In the genomic region with DNA sequence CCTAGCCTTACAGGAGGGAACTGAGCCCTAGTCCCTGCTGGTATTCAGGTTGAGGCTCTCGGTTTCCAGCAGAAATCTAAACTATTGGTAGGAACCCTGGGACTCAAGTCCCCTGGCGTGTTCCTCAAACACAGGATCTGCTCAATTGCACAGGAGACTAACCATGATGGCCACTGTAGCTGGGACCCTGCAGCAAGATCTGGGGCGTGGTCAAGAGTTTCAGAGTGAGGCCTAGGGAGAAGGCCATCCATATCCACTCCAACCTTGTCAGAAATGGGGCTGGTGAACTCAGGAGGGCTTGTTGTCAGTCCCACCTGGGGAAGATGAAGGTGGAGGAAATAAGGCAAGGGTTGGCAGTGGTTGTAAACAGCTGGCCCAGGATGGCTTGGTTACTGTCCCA, we compare ENCODE assay signal across 21 cellular contexts. TPM values are rescaled to one million over a fixed set of nuclear protein-coding genes. Genes with fewer than 3 reads are reported as not detected.
A peak's percentile ranks its signal among the peaks of the same experiment; 100 is the strongest.
DNase-seq lines count a peak whose midpoint lies in the region; ATAC-seq, FAIRE-seq and TF ChIP-seq lines count a peak whose summit lies in the region.
"Had no signal": no experiment of that assay in that cellular context is flagged by ENCODE, and none has a peak within 500 bp of the region (broad histone marks: within the 10 kb centered on the region; RNA-seq: fewer than 3 reads in every experiment).

No MANE protein-coding gene starts in this region.

- intact Hi-C loops in esophagus muscularis mucosa (cut with DNase I), result no loop called here

- peak; percentile 33 for ATAC-seq in stimulated activated effector memory CD8-positive, alpha-beta T cell treated with anti-CD3 and anti-CD28 coated beads, Interleukin-12 subunit alpha, Interleukin-12 subunit beta, amount 100 ng/mL, for 72 hours
- ATAC-seq: A549; CD8-positive, alpha-beta T cell had no signal

- no peaks in the 10 kb centered on the region for H3K9me3 ChIP-seq in esophagus muscularis mucosa
- H3K9me3 ChIP-seq: A549, Caco-2 had no signal

- H3K36me3 Mint-ChIP-seq in stimulated activated effector memory CD8-positive, alpha-beta T cell treated with anti-CD3 and anti-CD28 coated beads, Interleukin-12 subunit alpha, Interleukin-12 subunit beta, amount 100 ng/mL, for 72 hours, result no peaks in the 10 kb centered on the region
- H3K36me3 Mint-ChIP-seq: CD8-positive, alpha-beta T cell had no signal

- no peak overlapping the region for H3K4me3 Mint-ChIP-seq in stimulated activated effector memory CD8-positive, alpha-beta T cell treated with anti-CD3 and anti-CD28 coated beads, Interleukin-12 subunit alpha, Interleukin-12 subunit beta, amount 100 ng/mL, for 72 hours
- H3K4me3 Mint-ChIP-seq: B cell; CD4-positive, alpha-beta T cell; CD8-positive, alpha-beta T cell had no signal

- no peaks in the 10 kb centered on the region for H3K27me3 ChIP-seq in bronchial epithelial cell (ENCODE audit: control insufficient read depth, insufficient read depth, low read length)
- peaks cover 0 to 19% (median 0%) of the 10 kb centered on the region in 4 donors for H3K27me3 ChIP-seq in esophagus muscularis mucosa
- H3K27me3 ChIP-seq: BLaER1 treated with 17β-estradiol and CSF1 and Interleukin-3, amounts not matched to agents 10 nM and 100 nM had no signal

- DNase-seq in bronchial epithelial cell (ENCODE audit: low read depth), result no peak
- DNase-seq in esophagus muscularis mucosa (ENCODE audit: extremely low spot score), result peak; percentile 91
- no peak for DNase-seq in stimulated activated effector memory CD8-positive, alpha-beta T cell treated with anti-CD3 and anti-CD28 coated beads, Interleukin-12 subunit alpha, Interleukin-12 subunit beta, amount 100 ng/mL, for 72 hours (ENCODE audit: low spot score in 2 of 2)
- no peak for DNase-seq in iPS-NIHi7 (ENCODE audit: extremely low spot score)
- DNase-seq in substantia nigra (lab: John Stamatoyannopoulos, UW), result no peak
- DNase-seq: AML-193; Caco-2; Calu3; CD4-positive, alpha-beta T cell; CD8-positive, alpha-beta T cell; DMS79 treated with DMSO at 0.1 percent for 48 hours; GF-D8 had no signal

- peak; percentile 28 for FAIRE-seq in bronchial epithelial cell (lab: Jason Lieb, UNC)
- FAIRE-seq: A549, D721Med, G401.6, GM12891, GM19239 had no signal

- 88% methylated on average over 3 of the region's 3 CpGs for WGBS in esophagus muscularis mucosa

- TF ChIP-seq CTCF in bronchial epithelial cell (IDR thresholded peaks at IDR 0.05; ENCODE audit: insufficient read depth, low read length, severe bottlenecking), result no peak
- no peak for TF ChIP-seq CTCF in esophagus muscularis mucosa (IDR thresholded peaks at IDR 0.05)

- no peak overlapping the region for H3K27ac Mint-ChIP-seq in stimulated activated effector memory CD8-positive, alpha-beta T cell treated with anti-CD3 and anti-CD28 coated beads, Interleukin-12 subunit alpha, Interleukin-12 subunit beta, amount 100 ng/mL, for 72 hours
- H3K27ac Mint-ChIP-seq: B cell; CD4-positive, alpha-beta T cell; CD8-positive, alpha-beta T cell had no signal

- no peak overlapping the region for H3K27ac ChIP-seq in esophagus muscularis mucosa (replicated peaks in 1 of 4)
- H3K27ac ChIP-seq in substantia nigra (ENCODE audit: low read depth, low read length, poor library complexity, severe bottlenecking), result no peak overlapping the region
- H3K27ac ChIP-seq: 22Rv1; A549; BLaER1 treated with 17β-estradiol and CSF1 and Interleukin-3, amounts not matched to agents 10 nM and 100 nM; C4-2B had no signal

- no peaks in the 10 kb centered on the region for H3K36me3 ChIP-seq in bronchial epithelial cell (ENCODE audit: control insufficient read depth, insufficient read depth, low read length)
- no peaks in the 10 kb centered on the region for H3K36me3 ChIP-seq in esophagus muscularis mucosa
- H3K36me3 ChIP-seq: BLaER1 treated with 17β-estradiol and CSF1 and Interleukin-3, amounts not matched to agents 10 nM and 100 nM had no signal

- TF ChIP-seq EP300 in esophagus muscularis mucosa (IDR thresholded peaks at IDR 0.05), result no peak

- TF ChIP-seq POLR2A in esophagus muscularis mucosa (IDR thresholded peaks at IDR 0.05; ENCODE audit: low read depth), result no peak

- no peak overlapping the region for H3K4me3 ChIP-seq in bronchial epithelial cell (ENCODE audit: low read depth, low read length)
- no peak overlapping the region for H3K4me3 ChIP-seq in esophagus muscularis mucosa
- H3K4me3 ChIP-seq: A549; BLaER1 treated with 17β-estradiol and CSF1 and Interleukin-3, amounts not matched to agents 10 nM and 100 nM had no signal

- H3K4me1 ChIP-seq in esophagus muscularis mucosa, result no peaks in the 10 kb centered on the region
- H3K4me1 ChIP-seq: A549; BLaER1 treated with 17β-estradiol and CSF1 and Interleukin-3, amounts not matched to agents 10 nM and 100 nM; Caco-2 had no signal

- no peaks in the 10 kb centered on the region for H3K9me3 Mint-ChIP-seq in stimulated activated effector memory CD8-positive, alpha-beta T cell treated with anti-CD3 and anti-CD28 coated beads, Interleukin-12 subunit alpha, Interleukin-12 subunit beta, amount 100 ng/mL, for 72 hours
- H3K9me3 Mint-ChIP-seq: CD4-positive, alpha-beta T cell; CD8-positive, alpha-beta T cell had no signal

- H3K4me1 Mint-ChIP-seq in stimulated activated effector memory CD8-positive, alpha-beta T cell treated with anti-CD3 and anti-CD28 coated beads, Interleukin-12 subunit alpha, Interleukin-12 subunit beta, amount 100 ng/mL, for 72 hours, result no peaks in the 10 kb centered on the region
- H3K4me1 Mint-ChIP-seq: B cell had no signal

RNA-seq across cellular contexts. Expression of gene PAX6, which starts 49.9 kb away (rescaled TPM):
- total RNA-seq in bronchial epithelial cell (not detected in 2 replicates), esophagus muscularis mucosa (under 1 TPM in 1 of 4 donors, not detected in 3; 0.06 TPM)
- total RNA-seq: B cell; CD4-positive, alpha-beta T cell; CD8-positive, alpha-beta T cell had no signal
